10 cellular contexts compared by ENCODE assay signal in genomic region chr4:123671633-123672404, GRCh38.
DNase-seq lines count a peak whose midpoint lies in the region; ATAC-seq, FAIRE-seq and TF ChIP-seq lines count a peak whose summit lies in the region.
"Had no signal": no experiment of that assay in that cellular context is flagged by ENCODE, and none has a peak within 500 bp of the region (broad histone marks: within the 10 kb centered on the region; RNA-seq: fewer than 3 reads in every experiment).

No MANE protein-coding gene starts in this region.

- no peak overlapping the region for H3K4me3 Mint-ChIP-seq in effector memory CD8-positive, alpha-beta T cell

- H3K4me3 ChIP-seq in coronary artery: peak overlapping the region; percentile 27
- H3K4me3 ChIP-seq: upper lobe of left lung had no signal

- H3K27me3 Mint-ChIP-seq in effector memory CD8-positive, alpha-beta T cell: peaks cover 0 to 8% of the 10 kb centered on the region in 2 donors

- H3K27ac ChIP-seq in coronary artery: no peak overlapping the region
- H3K27ac ChIP-seq in RWPE1: no peak overlapping the region
- no peak overlapping the region for H3K27ac ChIP-seq in caudate nucleus (ENCODE audit: low read depth, low read length)
- H3K27ac ChIP-seq: upper lobe of left lung had no signal

- H3K36me3 Mint-ChIP-seq in effector memory CD8-positive, alpha-beta T cell (ENCODE audit: insufficient read depth): no peaks in the 10 kb centered on the region

- CTCF ChIA-PET in RWPE1 (lab: Yijun Ruan, JAX): interaction anchor here (0.5 kb wide), 1 partner anchor 665 kb away, joined by 8 read pairs; no protein-coding TSS in a partner anchor

- TF ChIP-seq CTCF in coronary artery (IDR thresholded peaks at IDR 0.05): no peak
- TF ChIP-seq CTCF in RWPE1 (conservative IDR thresholded peaks at IDR 0.05; ENCODE audit: low read depth): no peak

- peak; percentile 96 for ATAC-seq in GM21423 (IDR thresholded peaks at IDR 0.05; ENCODE audit: unreplicated experiment)
- ATAC-seq in HG03432 (IDR thresholded peaks at IDR 0.05; ENCODE audit: unreplicated experiment): peak; percentile 96
- no peak for ATAC-seq in effector memory CD8-positive, alpha-beta T cell (replicated peaks)

- POLR2A ChIA-PET in RWPE1 (lab: Yijun Ruan, JAX; ENCODE audit: low non-redundant PET): no interaction called here

- peaks cover 0 to 3% of the 10 kb centered on the region in 2 donors for H3K4me1 Mint-ChIP-seq in effector memory CD8-positive, alpha-beta T cell (ENCODE audit: low read depth in 2 of 2)

- H3K9me3 Mint-ChIP-seq in effector memory CD8-positive, alpha-beta T cell: no peaks in the 10 kb centered on the region

- FAIRE-seq in GM18507 (lab: Jason Lieb, UNC): peak; percentile 86

- H3K27ac Mint-ChIP-seq in effector memory CD8-positive, alpha-beta T cell: no peak overlapping the region

- DNase-seq in GM18507 (ENCODE audit: extremely low spot score, insufficient read length, low read depth): peak; percentile 14
- no peak for DNase-seq in coronary artery (ENCODE audit: low spot score)
- DNase-seq in RWPE1 (ENCODE audit: low spot score): no peak
- DNase-seq in caudate nucleus (lab: John Stamatoyannopoulos, UW): no peak
- DNase-seq in effector memory CD8-positive, alpha-beta T cell: no peak
- DNase-seq in NCI-H146 treated with DMSO at 0.1 percent for 48 hours (lab: John Stamatoyannopoulos, UW; ENCODE audit: unreplicated experiment): no peak
- DNase-seq: NCI-H2107, upper lobe of left lung had no signal
